Comparison of ENCODE assay signal across 1 cellular context in genomic region chr22:39518996-39519680, GRCh38.
A peak's percentile ranks its signal among the peaks of the same experiment; 100 is the strongest.
TF ChIP-seq lines count a peak whose summit lies in the region.

No MANE protein-coding gene starts in this region.

TF ChIP-seq in K562, 482 proteins besides CTCF, POLR2A, EP300 and RAD21 (continues in another document):
- TF ChIP-seq FOXM1 (IDR thresholded peaks at IDR 0.05; ENCODE audit: low read depth) (peak; percentile 57), FOXM1 (CRISPR knock-in tag; IDR thresholded peaks at IDR 0.05; ENCODE audit: low read depth) (no peak), ZNF584 (CRISPR knock-in tag; IDR thresholded peaks at IDR 0.05; ENCODE audit: low read depth) (no peak), VEZF1 (CRISPR knock-in tag; IDR thresholded peaks at IDR 0.05) (peak; percentile 4; the same call in 1 of the 2 replicates), KHSRP (IDR thresholded peaks at IDR 0.05) (no peak), NEUROD1 (IDR thresholded peaks at IDR 0.05; ENCODE audit: borderline replicate concordance, low read depth, low read length, partially characterized antibody) (peak; percentile 86), CREM (IDR thresholded peaks at IDR 0.05; ENCODE audit: low read depth) (no peak), TCF7 (IDR thresholded peaks at IDR 0.05; ENCODE audit: borderline replicate concordance) (0 out of 2 replicates have a peak, but pooled peaks have one; percentile 40), ARNT (IDR thresholded peaks at IDR 0.05) (peak; percentile 40 to 42; a peak in 1 of 4 replicates), ZSCAN29 (IDR thresholded peaks at IDR 0.05) (peak; percentile 91), ZNF282 (CRISPR knock-in tag; IDR thresholded peaks at IDR 0.05) (no peak), SMAD2 (IDR thresholded peaks at IDR 0.05; ENCODE audit: low read depth, low read length) (no peak), E2F8 (IDR thresholded peaks at IDR 0.05; ENCODE audit: low read depth, partially characterized antibody) (peak; percentile 58), TAF9B (IDR thresholded peaks at IDR 0.05; ENCODE audit: partially characterized antibody) (peak; percentile 29), TRIM24 (IDR thresholded peaks at IDR 0.05) (0 out of 4 replicates have a peak, but pooled peaks of 1 of the 2 experiments have one; percentile 7), TEAD4 (IDR thresholded peaks at IDR 0.05; ENCODE audit: low read length) (0 out of 2 replicates have a peak, but pooled peaks have one; percentile 7), TEAD4 (CRISPR knock-in tag; IDR thresholded peaks at IDR 0.05; ENCODE audit: borderline replicate concordance) (no peak), HNRNPLL (IDR thresholded peaks at IDR 0.05; ENCODE audit: low read depth, low read length, poor library complexity, severe bottlenecking) (no peak), SMAD4 (CRISPR knock-in tag; conservative IDR thresholded peaks at IDR 0.05) (peak; percentile 58; the same call in 1 of the 2 replicates), BRD9 (IDR thresholded peaks at IDR 0.05; ENCODE audit: low read depth, partially characterized antibody) (no peak), GABPA (tag; conservative IDR thresholded peaks at IDR 0.05; ENCODE audit: low read depth) (no peak), XRCC5 (IDR thresholded peaks at IDR 0.05; ENCODE audit: low read depth, low read length) (0 out of 2 replicates have a peak, but pooled peaks have one; percentile 22), NBN (IDR thresholded peaks at IDR 0.05; ENCODE audit: low read depth) (peak; percentile 80; the same call in 1 of the 2 replicates), CXXC5 (CRISPR knock-in tag; IDR thresholded peaks at IDR 0.05) (peak; percentile 44; the same call in 1 of the 2 replicates), ZZZ3 (IDR thresholded peaks at IDR 0.05) (0 out of 2 replicates have a peak, but pooled peaks have one; percentile 45), TEAD1 (CRISPR knock-in tag; IDR thresholded peaks at IDR 0.05) (0 out of 4 replicates have a peak, but pooled peaks of 1 of the 2 experiments have one; percentile 11), HDAC2 (IDR thresholded peaks at IDR 0.05) (peak; percentile 65; the same call in 1 of the 2 replicates), ZNF586 (CRISPR knock-in tag; conservative IDR thresholded peaks at IDR 0.05) (no peak), ARID1B (IDR thresholded peaks at IDR 0.05) (0 out of 2 replicates have a peak, but pooled peaks have one; percentile 35), BACH1 (tag; IDR thresholded peaks at IDR 0.05) (no peak), DPF2 (IDR thresholded peaks at IDR 0.05) (peak; percentile 49; the same call in 1 of the 2 replicates), CHD4 (IDR thresholded peaks at IDR 0.05; ENCODE audit: insufficient read depth, insufficient replicate concordance, low read depth, low read length, poor library complexity, severe bottlenecking) (no peak), DMBX1 (CRISPR knock-in tag; IDR thresholded peaks at IDR 0.05; ENCODE audit: borderline replicate concordance) (0 out of 2 replicates have a peak, but pooled peaks have one; percentile 4), TOE1 (IDR thresholded peaks at IDR 0.05; ENCODE audit: borderline replicate concordance) (peak; percentile 91), TOE1 (CRISPR knock-in tag; IDR thresholded peaks at IDR 0.05; ENCODE audit: borderline replicate concordance, low read depth) (no peak), NFRKB (IDR thresholded peaks at IDR 0.05; ENCODE audit: low read depth) (0 out of 2 replicates have a peak, but pooled peaks have one; percentile 32), ZBTB40 (IDR thresholded peaks at IDR 0.05) (0 out of 2 replicates have a peak, but pooled peaks have one; percentile 37), ZBTB40 (CRISPR knock-in tag; IDR thresholded peaks at IDR 0.05) (no peak), RNF2 (IDR thresholded peaks at IDR 0.05) (0 out of 2 replicates have a peak, but pooled peaks have one; percentile 43), BRD4 (IDR thresholded peaks at IDR 0.05) (peak; percentile 83)
- TF ChIP-seq, protein P1, sequence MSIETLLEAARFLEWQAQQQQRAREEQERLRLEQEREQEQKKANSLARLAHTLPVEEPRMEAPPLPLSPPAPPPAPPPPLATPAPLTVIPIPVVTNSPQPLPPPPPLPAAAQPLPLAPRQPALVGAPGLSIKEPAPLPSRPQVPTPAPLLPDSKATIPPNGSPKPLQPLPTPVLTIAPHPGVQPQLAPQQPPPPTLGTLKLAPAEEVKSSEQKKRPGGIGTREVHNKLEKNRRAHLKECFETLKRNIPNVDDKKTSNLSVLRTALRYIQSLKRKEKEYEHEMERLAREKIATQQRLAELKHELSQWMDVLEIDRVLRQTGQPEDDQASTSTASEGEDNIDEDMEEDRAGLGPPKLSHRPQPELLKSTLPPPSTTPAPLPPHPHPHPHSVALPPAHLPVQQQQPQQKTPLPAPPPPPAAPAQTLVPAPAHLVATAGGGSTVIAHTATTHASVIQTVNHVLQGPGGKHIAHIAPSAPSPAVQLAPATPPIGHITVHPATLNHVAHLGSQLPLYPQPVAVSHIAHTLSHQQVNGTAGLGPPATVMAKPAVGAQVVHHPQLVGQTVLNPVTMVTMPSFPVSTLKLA (conservative IDR thresholded peaks at IDR 0.05): peak; percentile 5 to 33; a peak in 2 of 4 replicates
- TF ChIP-seq, protein P2, sequence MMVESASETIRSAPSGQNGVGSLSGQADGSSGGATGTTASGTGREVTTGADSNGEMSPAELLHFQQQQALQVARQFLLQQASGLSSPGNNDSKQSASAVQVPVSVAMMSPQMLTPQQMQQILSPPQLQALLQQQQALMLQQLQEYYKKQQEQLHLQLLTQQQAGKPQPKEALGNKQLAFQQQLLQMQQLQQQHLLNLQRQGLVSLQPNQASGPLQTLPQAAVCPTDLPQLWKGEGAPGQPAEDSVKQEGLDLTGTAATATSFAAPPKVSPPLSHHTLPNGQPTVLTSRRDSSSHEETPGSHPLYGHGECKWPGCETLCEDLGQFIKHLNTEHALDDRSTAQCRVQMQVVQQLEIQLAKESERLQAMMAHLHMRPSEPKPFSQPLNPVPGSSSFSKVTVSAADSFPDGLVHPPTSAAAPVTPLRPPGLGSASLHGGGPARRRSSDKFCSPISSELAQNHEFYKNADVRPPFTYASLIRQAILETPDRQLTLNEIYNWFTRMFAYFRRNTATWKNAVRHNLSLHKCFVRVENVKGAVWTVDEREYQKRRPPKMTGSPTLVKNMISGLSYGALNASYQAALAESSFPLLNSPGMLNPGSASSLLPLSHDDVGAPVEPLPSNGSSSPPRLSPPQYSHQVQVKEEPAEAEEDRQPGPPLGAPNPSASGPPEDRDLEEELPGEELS (CRISPR knock-in tag; IDR thresholded peaks at IDR 0.05; ENCODE audit: borderline replicate concordance): 0 out of 2 replicates have a peak, but pooled peaks have one; percentile 22
- TF ChIP-seq, protein P3, sequence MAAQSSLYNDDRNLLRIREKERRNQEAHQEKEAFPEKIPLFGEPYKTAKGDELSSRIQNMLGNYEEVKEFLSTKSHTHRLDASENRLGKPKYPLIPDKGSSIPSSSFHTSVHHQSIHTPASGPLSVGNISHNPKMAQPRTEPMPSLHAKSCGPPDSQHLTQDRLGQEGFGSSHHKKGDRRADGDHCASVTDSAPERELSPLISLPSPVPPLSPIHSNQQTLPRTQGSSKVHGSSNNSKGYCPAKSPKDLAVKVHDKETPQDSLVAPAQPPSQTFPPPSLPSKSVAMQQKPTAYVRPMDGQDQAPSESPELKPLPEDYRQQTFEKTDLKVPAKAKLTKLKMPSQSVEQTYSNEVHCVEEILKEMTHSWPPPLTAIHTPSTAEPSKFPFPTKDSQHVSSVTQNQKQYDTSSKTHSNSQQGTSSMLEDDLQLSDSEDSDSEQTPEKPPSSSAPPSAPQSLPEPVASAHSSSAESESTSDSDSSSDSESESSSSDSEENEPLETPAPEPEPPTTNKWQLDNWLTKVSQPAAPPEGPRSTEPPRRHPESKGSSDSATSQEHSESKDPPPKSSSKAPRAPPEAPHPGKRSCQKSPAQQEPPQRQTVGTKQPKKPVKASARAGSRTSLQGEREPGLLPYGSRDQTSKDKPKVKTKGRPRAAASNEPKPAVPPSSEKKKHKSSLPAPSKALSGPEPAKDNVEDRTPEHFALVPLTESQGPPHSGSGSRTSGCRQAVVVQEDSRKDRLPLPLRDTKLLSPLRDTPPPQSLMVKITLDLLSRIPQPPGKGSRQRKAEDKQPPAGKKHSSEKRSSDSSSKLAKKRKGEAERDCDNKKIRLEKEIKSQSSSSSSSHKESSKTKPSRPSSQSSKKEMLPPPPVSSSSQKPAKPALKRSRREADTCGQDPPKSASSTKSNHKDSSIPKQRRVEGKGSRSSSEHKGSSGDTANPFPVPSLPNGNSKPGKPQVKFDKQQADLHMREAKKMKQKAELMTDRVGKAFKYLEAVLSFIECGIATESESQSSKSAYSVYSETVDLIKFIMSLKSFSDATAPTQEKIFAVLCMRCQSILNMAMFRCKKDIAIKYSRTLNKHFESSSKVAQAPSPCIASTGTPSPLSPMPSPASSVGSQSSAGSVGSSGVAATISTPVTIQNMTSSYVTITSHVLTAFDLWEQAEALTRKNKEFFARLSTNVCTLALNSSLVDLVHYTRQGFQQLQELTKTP (IDR thresholded peaks at IDR 0.05; ENCODE audit: low read depth in 1 of 2, partially characterized antibody in 2 of 2): peak in 1 of 2 experiments; percentile 41
